In the genomic region with DNA sequence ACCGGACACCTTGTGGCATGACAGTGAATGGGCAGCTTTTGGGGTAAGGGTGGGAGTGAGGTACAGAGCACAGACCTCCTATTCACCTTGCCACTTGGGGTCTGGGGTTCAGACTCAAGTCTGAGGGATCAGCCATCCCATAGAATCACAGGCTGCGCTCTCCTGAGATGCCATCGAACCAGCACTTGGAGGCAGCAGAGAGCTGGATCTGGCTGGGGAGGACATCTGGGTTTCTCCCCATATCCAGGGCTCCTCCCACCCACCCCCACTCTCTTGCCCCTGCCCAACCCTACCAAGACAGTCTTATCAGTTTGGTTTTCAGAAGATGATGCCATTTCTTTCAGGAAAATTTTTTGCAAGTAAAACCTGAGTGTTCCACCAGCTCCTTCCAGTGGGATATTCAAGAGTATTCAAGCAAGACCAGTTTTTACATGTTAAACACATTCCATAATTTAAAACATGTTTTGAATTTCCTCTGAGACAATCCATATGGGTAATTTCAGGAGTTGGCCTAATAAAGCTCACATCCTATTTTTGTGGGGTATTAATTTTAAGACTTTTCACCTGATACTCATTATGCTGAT, we compare ENCODE assay signal across 8 cellular contexts. TPM values are rescaled to one million over a fixed set of nuclear protein-coding genes. Genes with fewer than 3 reads are reported as not detected.
DNase-seq lines count a peak whose midpoint lies in the region; TF ChIP-seq lines count a peak whose summit lies in the region.

No MANE protein-coding gene starts in this region.

- WGBS in liver = 14% methylated on average over 3 of the region's 3 CpGs

- H3K36me3 ChIP-seq in colonic mucosa = no peaks in the 10 kb centered on the region
- no peaks in the 10 kb centered on the region for H3K36me3 ChIP-seq in liver (ENCODE audit: control insufficient read depth in 4 of 4, insufficient read depth in 3 of 4, low read depth in 1 of 4, low read length in 3 of 4)

- H3K4me3 ChIP-seq in colonic mucosa (no peak overlapping the region), liver (ENCODE audit: low read depth in 1 of 3, low read length in 3 of 3) (no peak overlapping the region)

- H3K27ac ChIP-seq in colonic mucosa = no peak overlapping the region
- H3K27ac ChIP-seq in liver (ENCODE audit: low read depth in 1 of 2, low read length in 2 of 2) = no peak overlapping the region

- H3K9me3 ChIP-seq in colonic mucosa (no peaks in the 10 kb centered on the region), liver (ENCODE audit: control insufficient read depth in 4 of 4, low read length in 3 of 4) (peaks cover 0 to 3% (median 0%) of the 10 kb centered on the region in 4 donors)

- H3K4me1 ChIP-seq in colonic mucosa = no peaks in the 10 kb centered on the region
- no peaks in the 10 kb centered on the region for H3K4me1 ChIP-seq in liver (ENCODE audit: control insufficient read depth in 4 of 4, insufficient read depth in 4 of 4, low read length in 3 of 4)

- no peaks in the 10 kb centered on the region for H3K27me3 ChIP-seq in colonic mucosa
- H3K27me3 ChIP-seq in liver (ENCODE audit: control insufficient read depth in 4 of 4, insufficient read depth in 4 of 4, low read length in 3 of 4) = no peaks in the 10 kb centered on the region

- peak; percentile 9 for DNase-seq in NCI-H2171 treated with DMSO at 0.1 percent for 48 hours (lab: John Stamatoyannopoulos, UW)
- no peak for DNase-seq in NCI-H2171 (lab: John Stamatoyannopoulos, UW)
- DNase-seq in HUDEP-2 (lab: John Stamatoyannopoulos, UW; ENCODE audit: unreplicated experiment in 76 of 76) = peak in 64 of 76 experiments; percentile 2 to 81 (median 52)
- DNase-seq in SHP77 (lab: John Stamatoyannopoulos, UW) = peak; percentile 59 to 63
- DNase-seq in colonic mucosa = peak; percentile 38
- DNase-seq in superior temporal gyrus (ENCODE audit: extremely low spot score) = peak; percentile 88
- DNase-seq in NCI-H187 treated with DMSO at 0.1 percent for 48 hours (lab: John Stamatoyannopoulos, UW) = no peak

- TF ChIP-seq RAD21 in liver (IDR thresholded peaks at IDR 0.05) = peak; percentile 44 to 71

- no peak overlapping the region for H3K9ac ChIP-seq in colonic mucosa (ENCODE audit: low read depth in 2 of 2, low read length in 2 of 2)
- H3K9ac ChIP-seq in liver (ENCODE audit: low read depth in 1 of 2, low read length in 2 of 2) = no peak overlapping the region

- intact Hi-C loops in colonic mucosa (cut with DNase I) = loop anchor here (10.0 kb wide), 1 partner anchor 151 kb away; no protein-coding TSS in a partner anchor

- peak; percentile 49 for TF ChIP-seq CTCF in colonic mucosa (IDR thresholded peaks at IDR 0.05)
- TF ChIP-seq CTCF in liver (IDR thresholded peaks at IDR 0.05; ENCODE audit: low read depth, low read length, missing input control) = peak; percentile 35

TF ChIP-seq in liver, 16 proteins besides CTCF, POLR2A, EP300 and RAD21:
- no peak for TF ChIP-seq HNF4A (conservative IDR thresholded peaks at IDR 0.05)
- TF ChIP-seq, protein P1, sequence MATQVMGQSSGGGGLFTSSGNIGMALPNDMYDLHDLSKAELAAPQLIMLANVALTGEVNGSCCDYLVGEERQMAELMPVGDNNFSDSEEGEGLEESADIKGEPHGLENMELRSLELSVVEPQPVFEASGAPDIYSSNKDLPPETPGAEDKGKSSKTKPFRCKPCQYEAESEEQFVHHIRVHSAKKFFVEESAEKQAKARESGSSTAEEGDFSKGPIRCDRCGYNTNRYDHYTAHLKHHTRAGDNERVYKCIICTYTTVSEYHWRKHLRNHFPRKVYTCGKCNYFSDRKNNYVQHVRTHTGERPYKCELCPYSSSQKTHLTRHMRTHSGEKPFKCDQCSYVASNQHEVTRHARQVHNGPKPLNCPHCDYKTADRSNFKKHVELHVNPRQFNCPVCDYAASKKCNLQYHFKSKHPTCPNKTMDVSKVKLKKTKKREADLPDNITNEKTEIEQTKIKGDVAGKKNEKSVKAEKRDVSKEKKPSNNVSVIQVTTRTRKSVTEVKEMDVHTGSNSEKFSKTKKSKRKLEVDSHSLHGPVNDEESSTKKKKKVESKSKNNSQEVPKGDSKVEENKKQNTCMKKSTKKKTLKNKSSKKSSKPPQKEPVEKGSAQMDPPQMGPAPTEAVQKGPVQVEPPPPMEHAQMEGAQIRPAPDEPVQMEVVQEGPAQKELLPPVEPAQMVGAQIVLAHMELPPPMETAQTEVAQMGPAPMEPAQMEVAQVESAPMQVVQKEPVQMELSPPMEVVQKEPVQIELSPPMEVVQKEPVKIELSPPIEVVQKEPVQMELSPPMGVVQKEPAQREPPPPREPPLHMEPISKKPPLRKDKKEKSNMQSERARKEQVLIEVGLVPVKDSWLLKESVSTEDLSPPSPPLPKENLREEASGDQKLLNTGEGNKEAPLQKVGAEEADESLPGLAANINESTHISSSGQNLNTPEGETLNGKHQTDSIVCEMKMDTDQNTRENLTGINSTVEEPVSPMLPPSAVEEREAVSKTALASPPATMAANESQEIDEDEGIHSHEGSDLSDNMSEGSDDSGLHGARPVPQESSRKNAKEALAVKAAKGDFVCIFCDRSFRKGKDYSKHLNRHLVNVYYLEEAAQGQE (IDR thresholded peaks at IDR 0.05) = no peak
- no peak for TF ChIP-seq YY1 (IDR thresholded peaks at IDR 0.05)
- TF ChIP-seq, protein P2, sequence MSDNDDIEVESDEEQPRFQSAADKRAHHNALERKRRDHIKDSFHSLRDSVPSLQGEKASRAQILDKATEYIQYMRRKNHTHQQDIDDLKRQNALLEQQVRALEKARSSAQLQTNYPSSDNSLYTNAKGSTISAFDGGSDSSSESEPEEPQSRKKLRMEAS (IDR thresholded peaks at IDR 0.05) = no peak
- TF ChIP-seq JUND (IDR thresholded peaks at IDR 0.05) = no peak
- no peak for TF ChIP-seq RXRA (IDR thresholded peaks at IDR 0.05)
- no peak for TF ChIP-seq NR2F2 (IDR thresholded peaks at IDR 0.05)
- no peak for TF ChIP-seq GABPA (IDR thresholded peaks at IDR 0.05 in 1 of 2, conservative IDR thresholded peaks at IDR 0.05 in 1 of 2)

RNA-seq across cellular contexts. Expression of a gene that starts 29.2 kb away (rescaled TPM):
- not detected for total RNA-seq in colonic mucosa
- not detected for total RNA-seq in liver
- polyA plus RNA-seq in liver = not detected

RNA-seq across cellular contexts. Expression of a gene that starts 33.2 kb away (rescaled TPM):
- total RNA-seq in colonic mucosa (under 1 TPM; 0.30 to 0.45 TPM), liver (under 1 TPM; 0.23 to 0.84 TPM)
- polyA plus RNA-seq in liver = under 1 TPM; 0.36 to 0.67 TPM

Comparison
In these comparisons a context has a peak if more than half of its experiments do, and no peak if none do; other contexts are left out.
1. DNase-seq: peak in NCI-H2171 treated with DMSO at 0.1 percent for 48 hours (single experiment), HUDEP-2 (64 of 76), SHP77 (2 of 2), colonic mucosa (single experiment) and superior temporal gyrus (single experiment); none in NCI-H2171 (single experiment) and NCI-H187 treated with DMSO at 0.1 percent for 48 hours (single experiment).